Comparison of ENCODE assay signal across 1 cellular context in the genomic region with DNA sequence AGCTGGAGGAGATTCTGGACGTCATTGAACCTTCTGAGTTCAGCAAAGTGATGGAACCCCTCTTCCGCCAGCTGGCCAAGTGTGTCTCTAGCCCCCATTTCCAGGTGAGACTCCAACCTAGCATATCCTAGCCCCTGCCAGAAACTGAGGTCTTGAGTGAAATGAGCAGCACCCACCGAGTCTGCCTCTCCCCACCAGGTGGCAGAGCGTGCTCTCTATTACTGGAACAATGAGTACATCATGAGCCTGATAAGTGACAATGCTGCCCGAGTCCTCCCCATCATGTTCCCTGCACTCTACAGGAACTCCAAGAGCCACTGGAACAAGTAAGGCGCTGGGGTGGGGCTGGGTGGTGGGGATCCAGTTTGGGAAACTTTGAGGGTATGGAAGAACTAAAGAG.
TF ChIP-seq lines count a peak whose summit lies in the region.

No MANE protein-coding gene starts in this region.

TF ChIP-seq in HEK293, 187 proteins besides CTCF, POLR2A, EP300 and RAD21 (continued from another document):
- TF ChIP-seq KLF7 (tag by site-specific recombination; IDR thresholded peaks at IDR 0.05; ENCODE audit: borderline replicate concordance) = no peak
- TF ChIP-seq TCF7L2 (IDR thresholded peaks at IDR 0.05; ENCODE audit: borderline replicate concordance, low read depth, low read length) = no peak
- TF ChIP-seq ZNF777 (tag by site-specific recombination; IDR thresholded peaks at IDR 0.05; ENCODE audit: borderline replicate concordance) = no peak
- no peak for TF ChIP-seq HOXC10 (CRISPR knock-in tag; IDR thresholded peaks at IDR 0.05)
- TF ChIP-seq ZFHX2 (tag by site-specific recombination; conservative IDR thresholded peaks at IDR 0.05) = no peak
- TF ChIP-seq BCL6B (tag by site-specific recombination; IDR thresholded peaks at IDR 0.05) = no peak
- TF ChIP-seq ZBTB17 (tag by site-specific recombination; IDR thresholded peaks at IDR 0.05) = peak; percentile 56; the same call in 1 of the 2 replicates
- no peak for TF ChIP-seq ZNF280D (tag by site-specific recombination; IDR thresholded peaks at IDR 0.05)
- no peak for TF ChIP-seq ZNF132 (tag by site-specific recombination; IDR thresholded peaks at IDR 0.05; ENCODE audit: borderline replicate concordance)
